10 cellular contexts compared by ENCODE assay signal in genomic region chr1:149841597-149842238, GRCh38. TPM values are rescaled to one million over a fixed set of nuclear protein-coding genes. Genes with fewer than 3 reads are reported as not detected.
DNase-seq lines count a peak whose midpoint lies in the region; ATAC-seq lines count a peak whose summit lies in the region.
"Not testable (repeated sequence)": the region's sequence is repeated elsewhere in the genome, so short reads cannot be mapped to it uniquely, and the experiment has no call there.
"Had no signal": no experiment of that assay in that cellular context is flagged by ENCODE, and none has a peak within 500 bp of the region (broad histone marks: within the 10 kb centered on the region; RNA-seq: fewer than 3 reads in every experiment).

No MANE protein-coding gene starts in this region.

- H3K9me3 Mint-ChIP-seq in activated CD8-positive, alpha-beta T cell treated with anti-CD3 and anti-CD28 coated beads, Interleukin-2, amount 10 ng/mL, durations not matched to agents 7 days and 5 days (ENCODE audit: insufficient read depth); stimulated activated memory B cell treated with anti-CD40 and anti-IgM and Interleukin-4, amounts not matched to agents 10 μg/mL and 1 μg/mL and 100 μg/mL, for 72 hours: not testable (repeated sequence)

- CTCF ChIA-PET in activated CD8-positive, alpha-beta T cell treated with anti-CD3 and anti-CD28 coated beads, Interleukin-2, amount 10 ng/mL, durations not matched to agents 7 days and 5 days (lab: Charles Lee): not testable (repeated sequence)

- H3K4me3 Mint-ChIP-seq in activated CD8-positive, alpha-beta T cell treated with anti-CD3 and anti-CD28 coated beads, Interleukin-2, amount 10 ng/mL, durations not matched to agents 7 days and 5 days; stimulated activated memory B cell treated with anti-CD40 and anti-IgM and Interleukin-4, amounts not matched to agents 10 μg/mL and 1 μg/mL and 100 μg/mL, for 72 hours: not testable (repeated sequence)

- intact Hi-C loops in left ventricle myocardium superior (cut with micrococcal nuclease): not testable (repeated sequence)

- H3K4me1 Mint-ChIP-seq in activated CD8-positive, alpha-beta T cell treated with anti-CD3 and anti-CD28 coated beads, Interleukin-2, amount 10 ng/mL, durations not matched to agents 7 days and 5 days (ENCODE audit: low read depth): peaks cover 21% of the 10 kb centered on the region
- H3K4me1 Mint-ChIP-seq in stimulated activated memory B cell treated with anti-CD40 and anti-IgM and Interleukin-4, amounts not matched to agents 10 μg/mL and 1 μg/mL and 100 μg/mL, for 72 hours: peaks cover 25% of the 10 kb centered on the region

- peaks cover 26% of the 10 kb centered on the region for H3K36me3 Mint-ChIP-seq in activated CD8-positive, alpha-beta T cell treated with anti-CD3 and anti-CD28 coated beads, Interleukin-2, amount 10 ng/mL, durations not matched to agents 7 days and 5 days (ENCODE audit: low read depth)
- peaks cover 22% of the 10 kb centered on the region for H3K36me3 Mint-ChIP-seq in stimulated activated memory B cell treated with anti-CD40 and anti-IgM and Interleukin-4, amounts not matched to agents 10 μg/mL and 1 μg/mL and 100 μg/mL, for 72 hours

- not testable (repeated sequence) for H3K27me3 Mint-ChIP-seq in activated CD8-positive, alpha-beta T cell treated with anti-CD3 and anti-CD28 coated beads, Interleukin-2, amount 10 ng/mL, durations not matched to agents 7 days and 5 days (ENCODE audit: low read depth); stimulated activated memory B cell treated with anti-CD40 and anti-IgM and Interleukin-4, amounts not matched to agents 10 μg/mL and 1 μg/mL and 100 μg/mL, for 72 hours

- not testable (repeated sequence) for DNase-seq in activated CD8-positive, alpha-beta T cell treated with anti-CD3 and anti-CD28 coated beads, Interleukin-2, amount 10 ng/mL, durations not matched to agents 7 days and 5 days; left ventricle myocardium superior

- H3K27ac Mint-ChIP-seq in activated CD8-positive, alpha-beta T cell treated with anti-CD3 and anti-CD28 coated beads, Interleukin-2, amount 10 ng/mL, durations not matched to agents 7 days and 5 days; stimulated activated memory B cell treated with anti-CD40 and anti-IgM and Interleukin-4, amounts not matched to agents 10 μg/mL and 1 μg/mL and 100 μg/mL, for 72 hours: not testable (repeated sequence)

- peak; percentile 41 for ATAC-seq in GM18502 (IDR thresholded peaks at IDR 0.05; ENCODE audit: poor library complexity, unreplicated experiment)
- ATAC-seq in GM19372 (IDR thresholded peaks at IDR 0.05; ENCODE audit: low read depth, unreplicated experiment): peak; percentile 34
- peak; percentile 35 for ATAC-seq in GM21723 (IDR thresholded peaks at IDR 0.05; ENCODE audit: unreplicated experiment)
- ATAC-seq in HG02973 (IDR thresholded peaks at IDR 0.05; ENCODE audit: unreplicated experiment): peak; percentile 34
- ATAC-seq in HG03439 (IDR thresholded peaks at IDR 0.05; ENCODE audit: unreplicated experiment): peak; percentile 31
- ATAC-seq in activated CD8-positive, alpha-beta T cell treated with anti-CD3 and anti-CD28 coated beads, Interleukin-2, amount 10 ng/mL, durations not matched to agents 7 days and 5 days: peak; percentile 57
- ATAC-seq in left ventricle myocardium superior: peak; percentile 77
- ATAC-seq in stimulated activated memory B cell treated with anti-CD40 and anti-IgM and Interleukin-4, amounts not matched to agents 10 μg/mL and 1 μg/mL and 100 μg/mL, for 72 hours: peak; percentile 80

- POLR2A ChIA-PET in activated CD8-positive, alpha-beta T cell treated with anti-CD3 and anti-CD28 coated beads, Interleukin-2, amount 10 ng/mL, durations not matched to agents 7 days and 5 days (lab: Charles Lee): not testable (repeated sequence)

RNA-seq across cellular contexts. Expression of gene BOLA1, which starts 57.6 kb away (rescaled TPM):
- total RNA-seq in activated CD8-positive, alpha-beta T cell treated with anti-CD3 and anti-CD28 coated beads, Interleukin-2, amount 10 ng/mL, durations not matched to agents 7 days and 5 days: 10 to 100 TPM; 20.8 to 24.5 TPM
- 16.7 TPM for total RNA-seq in left ventricle myocardium superior

RNA-seq across cellular contexts. Expression of gene FCGR1A, which starts 59.2 kb away (rescaled TPM):
- not detected for total RNA-seq in activated CD8-positive, alpha-beta T cell treated with anti-CD3 and anti-CD28 coated beads, Interleukin-2, amount 10 ng/mL, durations not matched to agents 7 days and 5 days
- total RNA-seq in left ventricle myocardium superior: 1.1 TPM
- total RNA-seq: astrocyte, epithelial cell of proximal tubule had no signal
